ENCODE assay signal across 18 cellular contexts in the genomic region with DNA sequence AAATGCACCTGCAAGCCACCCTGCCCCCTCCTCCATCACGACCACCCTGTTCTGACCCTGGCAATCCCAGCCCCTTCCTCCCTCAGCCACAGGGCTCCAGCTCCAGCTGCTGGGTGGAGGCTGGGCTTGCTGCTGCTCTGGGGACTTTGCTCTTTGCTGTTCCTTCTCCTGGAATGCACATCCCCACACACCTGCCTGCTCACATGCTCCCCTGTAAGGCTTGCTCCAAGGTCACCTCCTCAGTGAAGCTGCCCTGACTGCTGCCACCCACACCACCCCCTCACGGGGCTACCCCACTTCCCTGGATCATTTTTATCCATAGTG.
DNase-seq lines count a peak whose midpoint lies in the region; ATAC-seq and TF ChIP-seq lines count a peak whose summit lies in the region.
"Had no signal": no experiment of that assay in that cellular context is flagged by ENCODE, and none has a peak within 500 bp of the region (broad histone marks: within the 10 kb centered on the region; RNA-seq: fewer than 3 reads in every experiment).

No MANE protein-coding gene starts in this region.

- H3K27me3 Mint-ChIP-seq in endothelial cell (ENCODE audit: unreplicated experiment) (peaks cover 5% of the 10 kb centered on the region), neural crest cell (ENCODE audit: low read depth) (peaks cover 6% of the 10 kb centered on the region)

- H3K27ac Mint-ChIP-seq in endothelial cell (ENCODE audit: unreplicated experiment) (peak overlapping the region; percentile 52), neural crest cell (ENCODE audit: unreplicated experiment) (peak overlapping the region; percentile 31)
- H3K27ac Mint-ChIP-seq: B cell had no signal

- H3K9me3 Mint-ChIP-seq in endothelial cell (ENCODE audit: unreplicated experiment) (no peaks in the 10 kb centered on the region), neural crest cell (no peaks in the 10 kb centered on the region)

- H3K4me1 Mint-ChIP-seq in endothelial cell (ENCODE audit: unreplicated experiment) (peaks cover 7% of the 10 kb centered on the region), neural crest cell (peaks cover 33% of the 10 kb centered on the region)
- H3K4me1 Mint-ChIP-seq: B cell had no signal

- H3K4me3 Mint-ChIP-seq in endothelial cell (ENCODE audit: unreplicated experiment) (no peak overlapping the region), neural crest cell (no peak overlapping the region)
- H3K4me3 Mint-ChIP-seq: B cell had no signal

- no peak for ATAC-seq in GM21381 (IDR thresholded peaks at IDR 0.05; ENCODE audit: unreplicated experiment)

- H3K36me3 Mint-ChIP-seq in endothelial cell (ENCODE audit: low read depth, unreplicated experiment) (no peaks in the 10 kb centered on the region), neural crest cell (ENCODE audit: low read depth) (no peaks in the 10 kb centered on the region)

- DNase-seq in activated CD8-positive, alpha-beta memory T cell treated with anti-CD3 and anti-CD28 coated beads for 24 hours: peak; percentile 37
- DNase-seq in activated CD8-positive, alpha-beta memory T cell treated with anti-CD3 and anti-CD28 coated beads, Interleukin-2, amount 50 U/mL, for 4 hours: no peak
- DNase-seq in endothelial cell (ENCODE audit: low spot score) (no peak), neural crest cell (ENCODE audit: low read depth, low spot score) (no peak), NK-92 (lab: John Stamatoyannopoulos, UW; ENCODE audit: unreplicated experiment) (no peak), 8988T (no peak)
- no peak for DNase-seq in activated effector memory CD4-positive, alpha-beta T cell treated with anti-CD3 and anti-CD28 coated beads, Interleukin-2, amount 50 U/mL, for 16 hours
- DNase-seq: COR-L47; GM23248; HCEC 1CT; MM.1S; NCI-H1092; NCI-H146; NCI-H2081; NK-92 treated with Interleukin-12 subunit alpha and Interleukin-12 subunit beta, amount 100 ng/mL, for 24 hours; SHP77 had no signal

- TF ChIP-seq CTCF in endothelial cell (IDR thresholded peaks at IDR 0.05; ENCODE audit: unreplicated experiment) (no peak), neural crest cell (conservative IDR thresholded peaks at IDR 0.05) (no peak)
